ENCODE assay signal across 31 cellular contexts in the genomic region with DNA sequence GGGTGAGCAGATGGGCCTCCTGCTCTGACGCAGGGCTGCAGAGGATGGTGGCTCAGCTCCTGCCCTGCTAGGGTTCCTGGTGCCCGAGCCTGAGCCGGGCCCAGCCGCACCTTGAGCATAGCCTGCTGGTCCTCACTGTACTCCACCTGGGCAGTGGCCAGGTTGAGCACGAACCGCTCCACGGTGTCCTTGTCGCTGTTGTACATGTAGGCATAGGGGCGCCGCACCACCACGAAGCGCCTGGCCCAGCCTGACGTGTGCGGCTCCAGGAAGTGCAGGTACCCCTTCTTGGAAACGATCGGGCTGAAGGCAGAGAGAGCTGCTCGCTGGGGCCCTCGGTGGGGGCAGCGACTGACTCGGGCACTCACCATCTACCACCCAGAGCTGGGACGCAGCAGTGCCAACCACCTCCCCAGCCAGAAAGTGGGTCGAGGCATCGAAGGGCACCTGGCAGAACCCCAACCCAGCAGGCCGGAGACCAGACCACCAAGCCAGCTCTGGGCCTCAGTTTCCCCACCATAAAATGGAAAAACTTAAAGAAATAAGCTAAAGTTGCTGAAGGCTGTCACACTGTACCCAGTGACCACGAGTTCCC. TPM values are rescaled to one million over a fixed set of nuclear protein-coding genes. Genes with fewer than 3 reads are reported as not detected.
"Had no signal": no experiment of that assay in that cellular context is flagged by ENCODE, and none has a peak within 500 bp of the region (broad histone marks: within the 10 kb centered on the region; RNA-seq: fewer than 3 reads in every experiment).

No MANE protein-coding gene starts in this region.

- H3K4me3 ChIP-seq: colonic mucosa, esophagus squamous epithelium, gastrocnemius medialis, heart right ventricle, lower lobe of right lung, mucosa of descending colon had no signal

- H3K27me3 ChIP-seq: colonic mucosa, gastrocnemius medialis had no signal

- H3K36me3 ChIP-seq: colonic mucosa, esophagus squamous epithelium, gastrocnemius medialis, heart right ventricle, lower lobe of right lung had no signal

- H3K27ac ChIP-seq: colonic mucosa, epithelial cell of prostate, esophagus squamous epithelium, gastrocnemius medialis, heart right ventricle, lower lobe of right lung had no signal

- H3K4me1 ChIP-seq: colonic mucosa, esophagus squamous epithelium, gastrocnemius medialis, heart right ventricle, lower lobe of right lung had no signal

- ATAC-seq: effector memory CD8-positive, alpha-beta T cell; esophagus mucosa; gastrocnemius medialis; heart right ventricle; left colon; left lobe of liver; left ventricle myocardium superior; lower lobe of right lung; mucosa of descending colon had no signal

- DNase-seq: colonic mucosa; cortex of kidney; effector CD8-positive, alpha-beta T cell; effector memory CD8-positive, alpha-beta T cell; endodermal cell; erythroblast; esophagus squamous epithelium; foreskin fibroblast; foreskin melanocyte; gastrocnemius medialis; head of caudate nucleus; heart right ventricle; hippocampal formation; left colon; lower lobe of right lung; mesenchymal stem cell had no signal

- H3K9me3 ChIP-seq: colonic mucosa, esophagus squamous epithelium, gastrocnemius medialis, heart right ventricle, lower lobe of right lung, mucosa of descending colon had no signal

RNA-seq across cellular contexts. Expression of gene AQP12A, which starts 27.3 kb away (rescaled TPM):
- total RNA-seq: chondrocyte, dermis microvascular lymphatic vessel endothelial cell, endodermal cell, esophagus mucosa, esophagus squamous epithelium, gastrocnemius medialis, glomerular endothelial cell, heart right ventricle, kidney epithelial cell, left lobe of liver, left ventricle myocardium superior, lower leg skin, lower lobe of right lung, lung microvascular endothelial cell, mesenteric fat pad, mesothelial cell of epicardium, myocyte had no signal
- polyA plus RNA-seq: heart right ventricle, keratinocyte had no signal

RNA-seq across cellular contexts. Expression of gene AQP12B, which starts 36.3 kb away (rescaled TPM):
- total RNA-seq: chondrocyte, dermis microvascular lymphatic vessel endothelial cell, endodermal cell, esophagus mucosa, esophagus squamous epithelium, gastrocnemius medialis, glomerular endothelial cell, heart right ventricle, kidney epithelial cell, left lobe of liver, left ventricle myocardium superior, lower leg skin, lower lobe of right lung, lung microvascular endothelial cell, mesenteric fat pad, mesothelial cell of epicardium, myocyte had no signal
- polyA plus RNA-seq: keratinocyte had no signal
